23 cellular contexts compared by ENCODE assay signal in the genomic region with DNA sequence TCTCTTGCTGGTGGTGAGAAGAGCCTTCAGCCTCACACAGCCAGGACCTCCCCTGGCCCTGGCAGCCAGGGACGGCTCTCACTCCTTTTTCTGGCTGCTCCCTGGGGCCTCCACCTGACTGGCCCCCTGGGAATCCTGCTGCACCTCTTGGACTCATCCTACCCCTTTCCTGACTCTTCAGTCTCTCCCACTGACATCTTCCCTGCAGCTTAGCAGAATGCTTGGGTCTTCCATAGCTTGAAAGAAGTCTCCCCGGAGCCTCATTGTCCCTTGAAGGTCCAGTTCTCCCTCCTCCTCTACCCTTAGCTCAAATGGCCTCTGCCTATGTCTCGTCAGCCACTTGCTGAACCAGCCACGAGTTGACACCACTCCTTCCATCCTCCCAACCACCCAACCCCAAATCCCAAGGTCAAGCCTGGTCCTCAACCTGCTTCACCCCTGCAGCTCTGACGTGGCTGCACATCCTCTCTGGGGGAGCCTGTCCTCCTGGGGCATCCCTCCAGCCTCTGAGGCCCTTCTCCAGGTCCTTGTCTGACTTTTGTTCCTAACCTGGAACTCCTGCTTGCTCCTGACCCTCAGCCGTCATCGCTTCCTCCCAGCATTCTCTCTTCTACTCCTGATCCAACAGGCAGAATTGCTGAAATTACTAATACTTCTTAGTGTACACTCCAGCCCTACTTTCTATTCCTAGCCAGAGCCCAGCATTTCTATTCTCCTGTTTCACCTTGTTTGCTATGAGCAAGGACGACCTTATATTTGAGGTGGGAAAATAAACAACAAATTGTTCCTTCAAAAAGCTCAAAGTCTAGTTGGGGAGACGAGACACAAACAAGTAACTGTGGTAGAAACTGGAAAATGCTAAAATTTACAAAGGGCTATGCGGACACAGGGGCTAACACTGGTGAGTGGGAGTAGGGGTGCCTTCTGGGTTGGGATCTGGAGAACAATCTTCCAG.
DNase-seq lines count a peak whose midpoint lies in the region; ATAC-seq and TF ChIP-seq lines count a peak whose summit lies in the region.
"Had no signal": no experiment of that assay in that cellular context is flagged by ENCODE, and none has a peak within 500 bp of the region (broad histone marks: within the 10 kb centered on the region; RNA-seq: fewer than 3 reads in every experiment).

No MANE protein-coding gene starts in this region.

- H3K9me3 Mint-ChIP-seq in activated naive CD4-positive, alpha-beta T cell treated with anti-CD3 and anti-CD28 coated beads, Interleukin-2, amount 50 U/mL, for 72 hours: no peaks in the 10 kb centered on the region
- H3K9me3 Mint-ChIP-seq in activated T-helper 1 cell treated with anti-CD3 and anti-CD28 coated beads, Interleukin-12 subunit alpha, Interleukin-12 subunit beta, Interleukin-2, Interleukin-4 antibody, amounts not matched to agents 30 ng/mL and 10 ng/mL and 1 ng/mL, durations not matched to agents 14 hours and 24 hours and 36 hours: no peaks in the 10 kb centered on the region
- H3K9me3 Mint-ChIP-seq in HFFc6: no peaks in the 10 kb centered on the region
- H3K9me3 Mint-ChIP-seq: activated CD4-positive, alpha-beta T cell treated with anti-CD3 and anti-CD28 coated beads, Interleukin-2, amount 10 ng/mL, durations not matched to agents 7 days and 5 days; activated naive CD4-positive, alpha-beta T cell treated with anti-CD3 and anti-CD28 coated beads, Interleukin-2, amount 10 ng/mL, durations not matched to agents 7 days and 5 days; IgD-negative memory B cell; mesothelial cell of epicardium; naive thymus-derived CD8-positive, alpha-beta T cell; stimulated activated naive CD8-positive, alpha-beta T cell treated with anti-CD3 and anti-CD28 coated beads, Interleukin-15, amount 100 ng/mL, for 72 hours; T-helper 2 cell treated with Interferon-gamma antibody and Interleukin-4, amounts not matched to agents 5 μg/mL and 100 μg/mL, for 36 hours had no signal

- H3K4me1 ChIP-seq in lower lobe of right lung (peaks cover 27% of the 10 kb centered on the region), subcutaneous abdominal adipose tissue (ENCODE audit: control insufficient read depth in 5 of 5, insufficient read depth in 5 of 5, low read length in 5 of 5) (peaks cover 0 to 33% (median 3%) of the 10 kb centered on the region in 5 donors)

- intact Hi-C loops in activated T-helper 1 cell treated with anti-CD3 and anti-CD28 coated beads, Interleukin-12 subunit alpha, Interleukin-12 subunit beta, Interleukin-2, Interleukin-4 antibody, amounts not matched to agents 30 ng/mL and 10 ng/mL and 1 ng/mL, durations not matched to agents 14 hours and 24 hours and 36 hours (cut with micrococcal nuclease): no loop called here
- intact Hi-C loops in lower lobe of right lung (cut with DNase I): no loop called here

- TF ChIP-seq CTCF in lower lobe of right lung (IDR thresholded peaks at IDR 0.05) (no peak), HFFc6 (IDR thresholded peaks at IDR 0.05) (no peak)

- peak overlapping the region; percentile 55 for H3K27ac ChIP-seq in lower lobe of right lung
- peak overlapping the region; percentile 41 for H3K27ac ChIP-seq in subcutaneous abdominal adipose tissue (ENCODE audit: low read depth, low read length)
- H3K27ac ChIP-seq: cardiac muscle cell had no signal

- H3K4me3 ChIP-seq in lower lobe of right lung (no peak overlapping the region), subcutaneous abdominal adipose tissue (ENCODE audit: low read depth in 1 of 5, low read length in 5 of 5) (no peak overlapping the region)
- H3K4me3 ChIP-seq: cardiac muscle cell had no signal

- H3K4me3 Mint-ChIP-seq in activated T-helper 1 cell treated with anti-CD3 and anti-CD28 coated beads, Interleukin-12 subunit alpha, Interleukin-12 subunit beta, Interleukin-2, Interleukin-4 antibody, amounts not matched to agents 30 ng/mL and 10 ng/mL and 1 ng/mL, durations not matched to agents 14 hours and 24 hours and 36 hours: no peak overlapping the region
- H3K4me3 Mint-ChIP-seq in HFFc6: no peak overlapping the region
- H3K4me3 Mint-ChIP-seq: activated CD4-positive, alpha-beta T cell treated with anti-CD3 and anti-CD28 coated beads, Interleukin-2, amount 10 ng/mL, durations not matched to agents 7 days and 5 days; activated naive CD4-positive, alpha-beta T cell treated with anti-CD3 and anti-CD28 coated beads, Interleukin-2, amount 10 ng/mL, durations not matched to agents 7 days and 5 days; IgD-negative memory B cell; mesothelial cell of epicardium; naive thymus-derived CD8-positive, alpha-beta T cell; stimulated activated naive CD8-positive, alpha-beta T cell treated with anti-CD3 and anti-CD28 coated beads, Interleukin-15, amount 100 ng/mL, for 72 hours; T-helper 2 cell treated with Interferon-gamma antibody and Interleukin-4, amounts not matched to agents 5 μg/mL and 100 μg/mL, for 36 hours had no signal

- H3K9ac ChIP-seq in subcutaneous abdominal adipose tissue (ENCODE audit: low read length in 5 of 5): no peak overlapping the region

- H3K4me1 Mint-ChIP-seq in activated T-helper 1 cell treated with anti-CD3 and anti-CD28 coated beads, Interleukin-12 subunit alpha, Interleukin-12 subunit beta, Interleukin-2, Interleukin-4 antibody, amounts not matched to agents 30 ng/mL and 10 ng/mL and 1 ng/mL, durations not matched to agents 14 hours and 24 hours and 36 hours (ENCODE audit: low read depth): peaks cover 8% of the 10 kb centered on the region
- no peaks in the 10 kb centered on the region for H3K4me1 Mint-ChIP-seq in HFFc6 (ENCODE audit: low read depth)
- H3K4me1 Mint-ChIP-seq: activated CD4-positive, alpha-beta T cell treated with anti-CD3 and anti-CD28 coated beads, Interleukin-2, amount 10 ng/mL, durations not matched to agents 7 days and 5 days; activated naive CD4-positive, alpha-beta T cell treated with anti-CD3 and anti-CD28 coated beads, Interleukin-2, amount 10 ng/mL, durations not matched to agents 7 days and 5 days; IgD-negative memory B cell had no signal

- no peaks in the 10 kb centered on the region for H3K36me3 Mint-ChIP-seq in activated naive CD4-positive, alpha-beta T cell treated with anti-CD3 and anti-CD28 coated beads, Interleukin-2, amount 50 U/mL, for 72 hours
- peaks cover 1% of the 10 kb centered on the region for H3K36me3 Mint-ChIP-seq in activated T-helper 1 cell treated with anti-CD3 and anti-CD28 coated beads, Interleukin-12 subunit alpha, Interleukin-12 subunit beta, Interleukin-2, Interleukin-4 antibody, amounts not matched to agents 30 ng/mL and 10 ng/mL and 1 ng/mL, durations not matched to agents 14 hours and 24 hours and 36 hours (ENCODE audit: low read depth)
- H3K36me3 Mint-ChIP-seq in HFFc6 (ENCODE audit: low read depth): no peaks in the 10 kb centered on the region
- H3K36me3 Mint-ChIP-seq: activated naive CD4-positive, alpha-beta T cell treated with anti-CD3 and anti-CD28 coated beads, Interleukin-2, amount 10 ng/mL, durations not matched to agents 7 days and 5 days; IgD-negative memory B cell; mesothelial cell of epicardium; naive thymus-derived CD8-positive, alpha-beta T cell had no signal

- H3K27me3 ChIP-seq in lower lobe of right lung (ENCODE audit: low read depth) (no peaks in the 10 kb centered on the region), subcutaneous abdominal adipose tissue (ENCODE audit: control insufficient read depth in 5 of 5, insufficient read depth in 4 of 5, low read length in 5 of 5) (peaks cover 0 to 6% (median 3%) of the 10 kb centered on the region in 5 donors)
- H3K27me3 ChIP-seq: cardiac muscle cell had no signal

- no peaks in the 10 kb centered on the region for H3K36me3 ChIP-seq in lower lobe of right lung
- peaks cover 0 to 5% (median 0%) of the 10 kb centered on the region in 5 donors for H3K36me3 ChIP-seq in subcutaneous abdominal adipose tissue (ENCODE audit: control insufficient read depth in 5 of 5, insufficient read depth in 5 of 5, low read length in 5 of 5)
- H3K36me3 ChIP-seq: cardiac muscle cell had no signal

- H3K9me3 ChIP-seq in lower lobe of right lung: no peaks in the 10 kb centered on the region
- H3K9me3 ChIP-seq in subcutaneous abdominal adipose tissue (ENCODE audit: control insufficient read depth in 5 of 5, low read length in 5 of 5): no peaks in the 10 kb centered on the region

- no peak for DNase-seq in activated naive CD4-positive, alpha-beta T cell treated with anti-CD3 and anti-CD28 coated beads, Interleukin-2, amount 50 U/mL, for 72 hours (ENCODE audit: low spot score in 2 of 2)
- DNase-seq in activated naive CD4-positive, alpha-beta T cell treated with Interleukin-2 at 50 U/mL for 16 hours: no peak
- DNase-seq in activated T-helper 1 cell treated with anti-CD3 and anti-CD28 coated beads, Interleukin-12 subunit alpha, Interleukin-12 subunit beta, Interleukin-2, Interleukin-4 antibody, amounts not matched to agents 30 ng/mL and 10 ng/mL and 1 ng/mL, durations not matched to agents 14 hours and 24 hours and 36 hours (ENCODE audit: low spot score): no peak
- no peak for DNase-seq in lower lobe of right lung
- no peak for DNase-seq in NCI-H1694 treated with DMSO at 0.1 percent for 48 hours (lab: John Stamatoyannopoulos, UW)
- no peak for DNase-seq in HFFc6
- DNase-seq in activated CD4-positive, alpha-beta T cell treated with anti-CD3 and anti-CD28 coated beads for 48 hours: no peak
- DNase-seq: activated CD4-positive, alpha-beta T cell treated with anti-CD3 and anti-CD28 coated beads, Interleukin-2, amount 10 ng/mL, durations not matched to agents 7 days and 5 days; activated naive CD4-positive, alpha-beta T cell treated with anti-CD3 and anti-CD28 coated beads, Interleukin-2, amount 10 ng/mL, durations not matched to agents 7 days and 5 days; activated T-cell treated with anti-CD3 and anti-CD28 coated beads, Interleukin-2, amount 50 U/mL, for 48 hours; AML-193; DMS79; left cardiac atrium; naive thymus-derived CD8-positive, alpha-beta T cell; NCI-H1105; NCI-H2081; posterior cingulate gyrus; stimulated activated naive CD8-positive, alpha-beta T cell treated with anti-CD3 and anti-CD28 coated beads, Interleukin-15, amount 100 ng/mL, for 72 hours had no signal

- peak overlapping the region; percentile 33 to 72 for H3K27ac Mint-ChIP-seq in activated naive CD4-positive, alpha-beta T cell treated with anti-CD3 and anti-CD28 coated beads, Interleukin-2, amount 50 U/mL, for 72 hours
- peak overlapping the region; percentile 2 for H3K27ac Mint-ChIP-seq in activated T-helper 1 cell treated with anti-CD3 and anti-CD28 coated beads, Interleukin-12 subunit alpha, Interleukin-12 subunit beta, Interleukin-2, Interleukin-4 antibody, amounts not matched to agents 30 ng/mL and 10 ng/mL and 1 ng/mL, durations not matched to agents 14 hours and 24 hours and 36 hours
- H3K27ac Mint-ChIP-seq in HFFc6: no peak overlapping the region
- H3K27ac Mint-ChIP-seq: activated CD4-positive, alpha-beta T cell treated with anti-CD3 and anti-CD28 coated beads, Interleukin-2, amount 10 ng/mL, durations not matched to agents 7 days and 5 days; activated naive CD4-positive, alpha-beta T cell treated with anti-CD3 and anti-CD28 coated beads, Interleukin-2, amount 10 ng/mL, durations not matched to agents 7 days and 5 days; IgD-negative memory B cell; mesothelial cell of epicardium; T-helper 2 cell treated with Interferon-gamma antibody and Interleukin-4, amounts not matched to agents 5 μg/mL and 100 μg/mL, for 36 hours had no signal

- ATAC-seq in activated naive CD4-positive, alpha-beta T cell treated with anti-CD3 and anti-CD28 coated beads, Interleukin-2, amount 50 U/mL, for 72 hours: no peak
- no peak for ATAC-seq in lower lobe of right lung
- ATAC-seq: naive thymus-derived CD8-positive, alpha-beta T cell; stimulated activated naive CD8-positive, alpha-beta T cell treated with anti-CD3 and anti-CD28 coated beads, Interleukin-15, amount 100 ng/mL, for 72 hours had no signal

- H3K27me3 Mint-ChIP-seq in activated T-helper 1 cell treated with anti-CD3 and anti-CD28 coated beads, Interleukin-12 subunit alpha, Interleukin-12 subunit beta, Interleukin-2, Interleukin-4 antibody, amounts not matched to agents 30 ng/mL and 10 ng/mL and 1 ng/mL, durations not matched to agents 14 hours and 24 hours and 36 hours (ENCODE audit: insufficient read depth): peaks cover 2% of the 10 kb centered on the region
- H3K27me3 Mint-ChIP-seq in HFFc6 (ENCODE audit: insufficient read depth): peaks cover 28% of the 10 kb centered on the region
- H3K27me3 Mint-ChIP-seq: naive thymus-derived CD8-positive, alpha-beta T cell; stimulated activated naive CD8-positive, alpha-beta T cell treated with anti-CD3 and anti-CD28 coated beads, Interleukin-15, amount 100 ng/mL, for 72 hours had no signal
